Comparison of ENCODE assay signal across 18 cellular contexts in genomic region chr2:240220371-240220770, GRCh38.
A peak's percentile ranks its signal among the peaks of the same experiment; 100 is the strongest.
DNase-seq lines count a peak whose midpoint lies in the region; ATAC-seq and TF ChIP-seq lines count a peak whose summit lies in the region.
"Had no signal": no experiment of that assay in that cellular context is flagged by ENCODE, and none has a peak within 500 bp of the region (broad histone marks: within the 10 kb centered on the region; RNA-seq: fewer than 3 reads in every experiment).

No MANE protein-coding gene starts in this region.

- H3K27me3 ChIP-seq in osteoblast (ENCODE audit: insufficient read depth, low read length): peaks cover 24% of the 10 kb centered on the region
- H3K27me3 ChIP-seq: BLaER1 had no signal

- intact Hi-C loops in activated T-helper 2 cell treated with anti-CD3 and anti-CD28 coated beads, Interferon-gamma antibody, Interleukin-2, Interleukin-4, amounts not matched to agents 10 μg/mL and 5 μg/mL and 100 μg/mL, durations not matched to agents 14 hours and 24 hours and 36 hours (cut with micrococcal nuclease): no loop called here

- TF ChIP-seq CTCF in fibroblast of pulmonary artery (IDR thresholded peaks at IDR 0.05; ENCODE audit: low read length, missing control alignments) (no peak), osteoblast (IDR thresholded peaks at IDR 0.05; ENCODE audit: extremely low read depth, low read depth, low read length) (no peak)

- H3K4me1 ChIP-seq in osteoblast (ENCODE audit: insufficient read depth, low read length): peaks cover 15% of the 10 kb centered on the region
- H3K4me1 ChIP-seq: BLaER1, HAP-1, suprapubic skin had no signal

- no peak overlapping the region for H2AFZ ChIP-seq in osteoblast (ENCODE audit: low read length)

- no peaks in the 10 kb centered on the region for H3K9me3 Mint-ChIP-seq in activated T-helper 2 cell treated with anti-CD3 and anti-CD28 coated beads, Interferon-gamma antibody, Interleukin-2, Interleukin-4, amounts not matched to agents 10 μg/mL and 5 μg/mL and 100 μg/mL, durations not matched to agents 14 hours and 24 hours and 36 hours
- H3K9me3 Mint-ChIP-seq in stimulated activated effector memory CD8-positive, alpha-beta T cell treated with anti-CD3 and anti-CD28 coated beads, Interleukin-12 subunit alpha, Interleukin-12 subunit beta, amount 100 ng/mL, for 72 hours: no peaks in the 10 kb centered on the region
- H3K9me3 Mint-ChIP-seq: activated naive CD8-positive, alpha-beta T cell treated with anti-CD3 and anti-CD28 coated beads, Interleukin-2, amount 10 ng/mL, durations not matched to agents 7 days and 5 days; activated T-cell treated with anti-CD3 and anti-CD28 coated beads, Interleukin-2, amount 50 U/mL, for 24 hours had no signal

- H3K9me3 ChIP-seq in osteoblast (ENCODE audit: low read depth, low read length): no peaks in the 10 kb centered on the region
- H3K9me3 ChIP-seq: BLaER1, HAP-1, suprapubic skin had no signal

- H3K4me3 ChIP-seq in fibroblast of pulmonary artery (replicated peaks; ENCODE audit: low read depth, low read length): no peak overlapping the region
- no peak overlapping the region for H3K4me3 ChIP-seq in osteoblast (ENCODE audit: insufficient read depth, low read length)
- H3K4me3 ChIP-seq: BLaER1, HAP-1, suprapubic skin had no signal

- DNase-seq in EH (ENCODE audit: low read depth) (peak; percentile 55), fibroblast of pulmonary artery (ENCODE audit: low read depth) (peak; percentile 61), osteoblast (ENCODE audit: insufficient read length, low spot score, missing footprints) (peak; percentile 90)
- peak; percentile 2 for DNase-seq in activated T-helper 2 cell treated with anti-CD3 and anti-CD28 coated beads, Interferon-gamma antibody, Interleukin-2, Interleukin-4, amounts not matched to agents 10 μg/mL and 5 μg/mL and 100 μg/mL, durations not matched to agents 14 hours and 24 hours and 36 hours (ENCODE audit: low spot score)
- no peak for DNase-seq in stimulated activated effector memory CD8-positive, alpha-beta T cell treated with anti-CD3 and anti-CD28 coated beads, Interleukin-12 subunit alpha, Interleukin-12 subunit beta, amount 100 ng/mL, for 72 hours (ENCODE audit: low spot score in 2 of 2)
- DNase-seq: activated CD4-positive, alpha-beta T cell treated with anti-CD3 and anti-CD28 coated beads, Interleukin-2, amount 50 U/mL, for 1 hour; activated naive CD8-positive, alpha-beta T cell treated with anti-CD3 and anti-CD28 coated beads, Interleukin-2, amount 10 ng/mL, durations not matched to agents 7 days and 5 days; activated T-cell treated with anti-CD3 and anti-CD28 coated beads, Interleukin-2, amount 50 U/mL, for 24 hours; central memory CD4-positive, alpha-beta T cell; DMS 273 treated with DMSO at 0.1 percent for 48 hours; NCI-H2107 had no signal

- H3K27me3 Mint-ChIP-seq in activated T-helper 2 cell treated with anti-CD3 and anti-CD28 coated beads, Interferon-gamma antibody, Interleukin-2, Interleukin-4, amounts not matched to agents 10 μg/mL and 5 μg/mL and 100 μg/mL, durations not matched to agents 14 hours and 24 hours and 36 hours (ENCODE audit: low read depth): peaks cover 19% of the 10 kb centered on the region

- no peaks in the 10 kb centered on the region for H3K4me1 Mint-ChIP-seq in activated T-helper 2 cell treated with anti-CD3 and anti-CD28 coated beads, Interferon-gamma antibody, Interleukin-2, Interleukin-4, amounts not matched to agents 10 μg/mL and 5 μg/mL and 100 μg/mL, durations not matched to agents 14 hours and 24 hours and 36 hours (ENCODE audit: low read depth)
- no peaks in the 10 kb centered on the region for H3K4me1 Mint-ChIP-seq in stimulated activated effector memory CD8-positive, alpha-beta T cell treated with anti-CD3 and anti-CD28 coated beads, Interleukin-12 subunit alpha, Interleukin-12 subunit beta, amount 100 ng/mL, for 72 hours
- H3K4me1 Mint-ChIP-seq: activated naive CD8-positive, alpha-beta T cell treated with anti-CD3 and anti-CD28 coated beads, Interleukin-2, amount 10 ng/mL, durations not matched to agents 7 days and 5 days had no signal

- H3K36me3 ChIP-seq in osteoblast (ENCODE audit: insufficient read depth, low read length): no peaks in the 10 kb centered on the region
- H3K36me3 ChIP-seq: BLaER1, HAP-1, suprapubic skin had no signal

- no peak overlapping the region for H3K4me3 Mint-ChIP-seq in activated T-helper 2 cell treated with anti-CD3 and anti-CD28 coated beads, Interferon-gamma antibody, Interleukin-2, Interleukin-4, amounts not matched to agents 10 μg/mL and 5 μg/mL and 100 μg/mL, durations not matched to agents 14 hours and 24 hours and 36 hours (ENCODE audit: low read depth)
- no peak overlapping the region for H3K4me3 Mint-ChIP-seq in stimulated activated effector memory CD8-positive, alpha-beta T cell treated with anti-CD3 and anti-CD28 coated beads, Interleukin-12 subunit alpha, Interleukin-12 subunit beta, amount 100 ng/mL, for 72 hours
- H3K4me3 Mint-ChIP-seq: activated naive CD8-positive, alpha-beta T cell treated with anti-CD3 and anti-CD28 coated beads, Interleukin-2, amount 10 ng/mL, durations not matched to agents 7 days and 5 days; activated T-cell treated with anti-CD3 and anti-CD28 coated beads, Interleukin-2, amount 50 U/mL, for 24 hours had no signal

- H3K27ac ChIP-seq in osteoblast (ENCODE audit: low read depth, low read length): no peak overlapping the region
- H3K27ac ChIP-seq: BLaER1, suprapubic skin had no signal

- no peaks in the 10 kb centered on the region for H3K36me3 Mint-ChIP-seq in activated T-helper 2 cell treated with anti-CD3 and anti-CD28 coated beads, Interferon-gamma antibody, Interleukin-2, Interleukin-4, amounts not matched to agents 10 μg/mL and 5 μg/mL and 100 μg/mL, durations not matched to agents 14 hours and 24 hours and 36 hours (ENCODE audit: low read depth)
- H3K36me3 Mint-ChIP-seq in stimulated activated effector memory CD8-positive, alpha-beta T cell treated with anti-CD3 and anti-CD28 coated beads, Interleukin-12 subunit alpha, Interleukin-12 subunit beta, amount 100 ng/mL, for 72 hours: no peaks in the 10 kb centered on the region
- H3K36me3 Mint-ChIP-seq: activated naive CD8-positive, alpha-beta T cell treated with anti-CD3 and anti-CD28 coated beads, Interleukin-2, amount 10 ng/mL, durations not matched to agents 7 days and 5 days had no signal

- H4K20me1 ChIP-seq in osteoblast (ENCODE audit: insufficient read depth, low read length): no peaks in the 10 kb centered on the region
- H4K20me1 ChIP-seq: BLaER1 had no signal

- no peaks in the 10 kb centered on the region for H3K79me2 ChIP-seq in osteoblast (ENCODE audit: insufficient read depth, low read length)

- no peak for ATAC-seq in GM19035 (IDR thresholded peaks at IDR 0.05; ENCODE audit: unreplicated experiment)
- ATAC-seq in stimulated activated effector memory CD8-positive, alpha-beta T cell treated with anti-CD3 and anti-CD28 coated beads, Interleukin-12 subunit alpha, Interleukin-12 subunit beta, amount 100 ng/mL, for 72 hours: no peak
- ATAC-seq in GM18868 (IDR thresholded peaks at IDR 0.05; ENCODE audit: unreplicated experiment): no peak
- ATAC-seq in HG02623 (IDR thresholded peaks at IDR 0.05; ENCODE audit: unreplicated experiment): no peak
- ATAC-seq: Panc1 had no signal

- no peak overlapping the region for H3K27ac Mint-ChIP-seq in activated T-helper 2 cell treated with anti-CD3 and anti-CD28 coated beads, Interferon-gamma antibody, Interleukin-2, Interleukin-4, amounts not matched to agents 10 μg/mL and 5 μg/mL and 100 μg/mL, durations not matched to agents 14 hours and 24 hours and 36 hours
- no peak overlapping the region for H3K27ac Mint-ChIP-seq in stimulated activated effector memory CD8-positive, alpha-beta T cell treated with anti-CD3 and anti-CD28 coated beads, Interleukin-12 subunit alpha, Interleukin-12 subunit beta, amount 100 ng/mL, for 72 hours
- H3K27ac Mint-ChIP-seq: activated naive CD8-positive, alpha-beta T cell treated with anti-CD3 and anti-CD28 coated beads, Interleukin-2, amount 10 ng/mL, durations not matched to agents 7 days and 5 days; activated T-cell treated with anti-CD3 and anti-CD28 coated beads, Interleukin-2, amount 50 U/mL, for 24 hours had no signal

- no peak overlapping the region for H3K4me2 ChIP-seq in osteoblast (ENCODE audit: insufficient read depth, low read length)
- H3K4me2 ChIP-seq: BLaER1 had no signal

Comparison
In these comparisons a context has a peak if more than half of its experiments do, and no peak if none do; other contexts are left out.
1. DNase-seq: peak in EH (single experiment), activated T-helper 2 cell treated with anti-CD3 and anti-CD28 coated beads, Interferon-gamma antibody, Interleukin-2, Interleukin-4, amounts not matched to agents 10 μg/mL and 5 μg/mL and 100 μg/mL, durations not matched to agents 14 hours and 24 hours and 36 hours (single experiment), fibroblast of pulmonary artery (single experiment) and osteoblast (single experiment); none in stimulated activated effector memory CD8-positive, alpha-beta T cell treated with anti-CD3 and anti-CD28 coated beads, Interleukin-12 subunit alpha, Interleukin-12 subunit beta, amount 100 ng/mL, for 72 hours (0 of 2).